ENCODE assay signal across 8 cellular contexts in genomic region chr5:72308853-72309191, GRCh38. TPM values are rescaled to one million over a fixed set of nuclear protein-coding genes. Genes with fewer than 3 reads are reported as not detected.
DNase-seq lines count a peak whose midpoint lies in the region; FAIRE-seq and TF ChIP-seq lines count a peak whose summit lies in the region.

No MANE protein-coding gene starts in this region.

- CTCF ChIA-PET in activated CD4-positive, alpha-beta memory T cell treated with anti-CD3 and anti-CD28 coated beads, Interleukin-2, amount 10 ng/mL, durations not matched to agents 7 days and 5 days (lab: Charles Lee) = interaction anchor here (0.7 to 2.5 kb wide), 8 partner anchors 10 to 295 kb away, joined by 3 to 38 read pairs (median 6); partner anchors contain the start of genes MRPS27 and PTCD2

- H3K4me1 ChIP-seq in iPS-15b (ENCODE audit: control insufficient read depth, insufficient read depth, low read length) (peaks cover 5% of the 10 kb centered on the region), subcutaneous abdominal adipose tissue (ENCODE audit: control insufficient read depth in 5 of 5, insufficient read depth in 5 of 5, low read length in 5 of 5) (peaks cover 0 to 20% (median 17%) of the 10 kb centered on the region in 5 donors)

- H3K4me3 Mint-ChIP-seq in activated CD4-positive, alpha-beta T cell treated with anti-CD3 and anti-CD28 coated beads, Interleukin-2, amount 10 ng/mL, durations not matched to agents 24 days and 14 days = peak overlapping the region; percentile 89
- H3K4me3 Mint-ChIP-seq in activated CD4-positive, alpha-beta memory T cell treated with anti-CD3 and anti-CD28 coated beads, Interleukin-2, amount 10 ng/mL, durations not matched to agents 7 days and 5 days = peak overlapping the region; percentile 81

- no peak for DNase-seq in activated CD4-positive, alpha-beta T cell treated with anti-CD3 and anti-CD28 coated beads, Interleukin-2, amount 10 ng/mL, durations not matched to agents 24 days and 14 days
- no peak for DNase-seq in activated CD4-positive, alpha-beta T cell treated with anti-CD3 and anti-CD28 coated beads, Interleukin-2, amount 50 U/mL, for 1 hour
- DNase-seq in activated CD4-positive, alpha-beta memory T cell treated with anti-CD3 and anti-CD28 coated beads, Interleukin-2, amount 10 ng/mL, durations not matched to agents 7 days and 5 days = no peak
- DNase-seq in GM12891 (ENCODE audit: insufficient read length, low spot score) = no peak
- no peak for DNase-seq in NK-92 treated with Interleukin-12 subunit alpha and Interleukin-12 subunit beta, amount 100 ng/mL, for 24 hours (lab: John Stamatoyannopoulos, UW)
- no peak for DNase-seq in SIG-M5 treated with dmso at 0.1 percent for 504 hours (lab: John Stamatoyannopoulos, UW; ENCODE audit: unreplicated experiment)

- POLR2A ChIA-PET in activated CD4-positive, alpha-beta memory T cell treated with anti-CD3 and anti-CD28 coated beads, Interleukin-2, amount 10 ng/mL, durations not matched to agents 7 days and 5 days (lab: Charles Lee) = interaction anchor here (0.5 to 5.7 kb wide), 10 partner anchors 9 to 540 kb away, joined by 3 to 123 read pairs (median 4); partner anchors contain the start of genes MRPS27 and PTCD2

- intact Hi-C loops in activated CD4-positive, alpha-beta T cell treated with anti-CD3 and anti-CD28 coated beads, Interleukin-2, amount 10 ng/mL, durations not matched to agents 24 days and 14 days (cut with micrococcal nuclease) = loop anchor here (1.0 to 10.0 kb wide), 10 partner anchors 11 to 1258 kb away; partner anchors contain the start of genes ANKRA2, BDP1, BTF3 and MCCC2

- H3K36me3 ChIP-seq in iPS-15b (ENCODE audit: control insufficient read depth, insufficient read depth, low read length) (no peaks in the 10 kb centered on the region), subcutaneous abdominal adipose tissue (ENCODE audit: control insufficient read depth in 5 of 5, insufficient read depth in 5 of 5, low read length in 5 of 5) (peaks cover 5 to 30% (median 21%) of the 10 kb centered on the region in 5 donors)

- peak overlapping the region; percentile 61 for H3K9ac ChIP-seq in iPS-15b (ENCODE audit: low read depth, low read length)
- H3K9ac ChIP-seq in subcutaneous abdominal adipose tissue (ENCODE audit: low read length in 5 of 5) = peak overlapping the region in 4 of 5 donors; percentile 29 to 59 (median 44)

- no peaks in the 10 kb centered on the region for H3K9me3 Mint-ChIP-seq in activated CD4-positive, alpha-beta T cell treated with anti-CD3 and anti-CD28 coated beads, Interleukin-2, amount 10 ng/mL, durations not matched to agents 24 days and 14 days
- no peaks in the 10 kb centered on the region for H3K9me3 Mint-ChIP-seq in activated CD4-positive, alpha-beta memory T cell treated with anti-CD3 and anti-CD28 coated beads, Interleukin-2, amount 10 ng/mL, durations not matched to agents 7 days and 5 days

- H3K9me3 ChIP-seq in iPS-15b (ENCODE audit: control insufficient read depth, insufficient read depth, low read length) (no peaks in the 10 kb centered on the region), subcutaneous abdominal adipose tissue (ENCODE audit: control insufficient read depth in 5 of 5, low read length in 5 of 5) (no peaks in the 10 kb centered on the region)

- TF ChIP-seq POLR2A in GM12891 (IDR thresholded peaks at IDR 0.05; ENCODE audit: low read depth, low read length) = no peak

- peaks cover 35% of the 10 kb centered on the region for H3K36me3 Mint-ChIP-seq in activated CD4-positive, alpha-beta T cell treated with anti-CD3 and anti-CD28 coated beads, Interleukin-2, amount 10 ng/mL, durations not matched to agents 24 days and 14 days (ENCODE audit: low read depth)
- peaks cover 28% of the 10 kb centered on the region for H3K36me3 Mint-ChIP-seq in activated CD4-positive, alpha-beta memory T cell treated with anti-CD3 and anti-CD28 coated beads, Interleukin-2, amount 10 ng/mL, durations not matched to agents 7 days and 5 days (ENCODE audit: low read depth)

- no peaks in the 10 kb centered on the region for H3K27me3 Mint-ChIP-seq in activated CD4-positive, alpha-beta T cell treated with anti-CD3 and anti-CD28 coated beads, Interleukin-2, amount 10 ng/mL, durations not matched to agents 24 days and 14 days
- no peaks in the 10 kb centered on the region for H3K27me3 Mint-ChIP-seq in activated CD4-positive, alpha-beta memory T cell treated with anti-CD3 and anti-CD28 coated beads, Interleukin-2, amount 10 ng/mL, durations not matched to agents 7 days and 5 days

- FAIRE-seq in GM12891 (lab: Jason Lieb, UNC) = no peak

- peak overlapping the region; percentile 87 for H3K4me3 ChIP-seq in iPS-15b (ENCODE audit: low read depth, low read length)
- H3K4me3 ChIP-seq in subcutaneous abdominal adipose tissue (ENCODE audit: low read depth in 1 of 5, low read length in 5 of 5) = peak overlapping the region in 3 of 5 donors; percentile 50 to 95 (median 93)

- H3K27ac Mint-ChIP-seq in activated CD4-positive, alpha-beta T cell treated with anti-CD3 and anti-CD28 coated beads, Interleukin-2, amount 10 ng/mL, durations not matched to agents 24 days and 14 days = peak overlapping the region; percentile 93
- H3K27ac Mint-ChIP-seq in activated CD4-positive, alpha-beta memory T cell treated with anti-CD3 and anti-CD28 coated beads, Interleukin-2, amount 10 ng/mL, durations not matched to agents 7 days and 5 days = peak overlapping the region; percentile 91

- no peaks in the 10 kb centered on the region for H3K27me3 ChIP-seq in iPS-15b (ENCODE audit: control insufficient read depth, insufficient read depth, low read length)
- no peaks in the 10 kb centered on the region for H3K27me3 ChIP-seq in subcutaneous abdominal adipose tissue (ENCODE audit: control insufficient read depth in 5 of 5, insufficient read depth in 4 of 5, low read length in 5 of 5)

- no peak overlapping the region for H3K27ac ChIP-seq in subcutaneous abdominal adipose tissue (ENCODE audit: low read depth, low read length)

- H3K4me1 Mint-ChIP-seq in activated CD4-positive, alpha-beta T cell treated with anti-CD3 and anti-CD28 coated beads, Interleukin-2, amount 10 ng/mL, durations not matched to agents 24 days and 14 days = peaks cover 24% of the 10 kb centered on the region
- H3K4me1 Mint-ChIP-seq in activated CD4-positive, alpha-beta memory T cell treated with anti-CD3 and anti-CD28 coated beads, Interleukin-2, amount 10 ng/mL, durations not matched to agents 7 days and 5 days = peaks cover 31% of the 10 kb centered on the region

TF ChIP-seq in GM12891, 5 proteins besides CTCF, POLR2A, EP300 and RAD21:
- no peak for TF ChIP-seq POU2F2 (IDR thresholded peaks at IDR 0.05; ENCODE audit: low read depth, low read length)
- TF ChIP-seq TAF1 (IDR thresholded peaks at IDR 0.05; ENCODE audit: low read depth, low read length) = no peak
- no peak for TF ChIP-seq SPI1 (IDR thresholded peaks at IDR 0.05; ENCODE audit: low read depth, low read length)
- TF ChIP-seq POLR2AphosphoS5 (IDR thresholded peaks at IDR 0.05; ENCODE audit: low read depth, low read length) = no peak
- no peak for TF ChIP-seq PAX5 (IDR thresholded peaks at IDR 0.05; ENCODE audit: insufficient read depth, low read length, severe bottlenecking)

RNA-seq across cellular contexts. Expression of gene MRPS27, which starts 11.2 kb away (rescaled TPM):
- 96.5 and 98.7 TPM in 2 replicates for total RNA-seq in activated CD4-positive, alpha-beta T cell treated with anti-CD3 and anti-CD28 coated beads, Interleukin-2, amount 10 ng/mL, durations not matched to agents 24 days and 14 days
- 10 to 100 TPM; 34.5 to 41.1 TPM for total RNA-seq in activated CD4-positive, alpha-beta memory T cell treated with anti-CD3 and anti-CD28 coated beads, Interleukin-2, amount 10 ng/mL, durations not matched to agents 7 days and 5 days
- polyA plus RNA-seq in GM12891 (2012; ENCODE audit: low read depth, missing spikeins) = 41.7 TPM

RNA-seq across cellular contexts. Expression of gene PTCD2, which starts 11.4 kb away (rescaled TPM):
- 13.6 and 15.1 TPM in 2 replicates for total RNA-seq in activated CD4-positive, alpha-beta T cell treated with anti-CD3 and anti-CD28 coated beads, Interleukin-2, amount 10 ng/mL, durations not matched to agents 24 days and 14 days
- 1 to 10 TPM; 7.5 to 8.4 TPM for total RNA-seq in activated CD4-positive, alpha-beta memory T cell treated with anti-CD3 and anti-CD28 coated beads, Interleukin-2, amount 10 ng/mL, durations not matched to agents 7 days and 5 days
- polyA plus RNA-seq in GM12891 (2012; ENCODE audit: low read depth, missing spikeins) = 5.2 TPM
